Comparison of ENCODE assay signal across 35 cellular contexts in genomic region chr1:27999055-27999454, GRCh38.
"Had no signal": no experiment of that assay in that cellular context is flagged by ENCODE, and none has a peak within 500 bp of the region (broad histone marks: within the 10 kb centered on the region; RNA-seq: fewer than 3 reads in every experiment).

No MANE protein-coding gene starts in this region.

- H3K9me3 Mint-ChIP-seq: activated B cell treated with CpG ODN at 0.5 μM for 24 hours; activated CD4-positive, alpha-beta memory T cell treated with anti-CD3 and anti-CD28 coated beads for 36 hours; activated CD4-positive, alpha-beta T cell treated with anti-CD3 and anti-CD28 coated beads, Interleukin-2, amount 10 ng/mL, durations not matched to agents 24 days and 14 days; activated naive CD4-positive, alpha-beta T cell treated with anti-CD3 and anti-CD28 coated beads, Interleukin-2, amount 10 ng/mL, durations not matched to agents 7 days and 5 days; activated T-helper 1 cell treated with anti-CD3 and anti-CD28 coated beads, Interleukin-12 subunit alpha, Interleukin-12 subunit beta, Interleukin-2, Interleukin-4 antibody, amounts not matched to agents 30 ng/mL and 10 ng/mL and 1 ng/mL, durations not matched to agents 14 hours and 24 hours and 36 hours; activated T-helper 2 cell treated with anti-CD3 and anti-CD28 coated beads, Interferon-gamma antibody, Interleukin-2, Interleukin-4, amounts not matched to agents 10 μg/mL and 5 μg/mL and 100 μg/mL, durations not matched to agents 14 hours and 24 hours and 36 hours; endodermal cell; T-helper 2 cell treated with Interferon-gamma antibody and Interleukin-4, amounts not matched to agents 5 μg/mL and 100 μg/mL, for 36 hours had no signal

- ATAC-seq: activated CD4-positive, alpha-beta T cell treated with anti-CD3 and anti-CD28 coated beads for 36 hours; activated CD4-positive, CD25-positive, alpha-beta regulatory T cell treated with anti-CD3 and anti-CD28 coated beads, Interleukin-2, amount 50 U/mL, for 24 hours; activated CD8-positive, alpha-beta memory T cell treated with anti-CD3 and anti-CD28 coated beads, Interleukin-2, amount 10 ng/mL, durations not matched to agents 7 days and 5 days; activated CD8-positive, alpha-beta T cell treated with anti-CD3 and anti-CD28 coated beads, Interleukin-2, amount 10 ng/mL, durations not matched to agents 7 days and 5 days; body of pancreas; foreskin keratinocyte; gastrocnemius medialis; heart left ventricle; T-helper 17 cell had no signal

- H3K4me3 ChIP-seq: body of pancreas, colonic mucosa, dorsolateral prefrontal cortex, esophagus muscularis mucosa, gastrocnemius medialis, heart left ventricle had no signal

- H3K4me1 Mint-ChIP-seq: activated B cell treated with CpG ODN at 0.5 μM for 24 hours, endodermal cell had no signal

- H3K4me1 ChIP-seq: body of pancreas, colonic mucosa, esophagus muscularis mucosa, foreskin keratinocyte, gastrocnemius medialis had no signal

- H3K27ac Mint-ChIP-seq: activated B cell treated with CpG ODN at 0.5 μM for 24 hours; activated CD4-positive, alpha-beta memory T cell treated with anti-CD3 and anti-CD28 coated beads for 36 hours; activated CD4-positive, alpha-beta T cell treated with anti-CD3 and anti-CD28 coated beads for 36 hours; activated CD4-positive, alpha-beta T cell treated with anti-CD3 and anti-CD28 coated beads, Interleukin-2, amount 10 ng/mL, durations not matched to agents 24 days and 14 days; activated CD8-positive, alpha-beta memory T cell treated with anti-CD3 and anti-CD28 coated beads, Interleukin-2, amount 10 ng/mL, durations not matched to agents 7 days and 5 days; activated CD8-positive, alpha-beta T cell treated with anti-CD3 and anti-CD28 coated beads, Interleukin-2, amount 10 ng/mL, durations not matched to agents 7 days and 5 days; activated naive CD4-positive, alpha-beta T cell treated with anti-CD3 and anti-CD28 coated beads, Interleukin-2, amount 10 ng/mL, durations not matched to agents 7 days and 5 days; activated naive CD8-positive, alpha-beta T cell; activated T-helper 1 cell treated with anti-CD3 and anti-CD28 coated beads, Interleukin-12 subunit alpha, Interleukin-12 subunit beta, Interleukin-2, Interleukin-4 antibody, amounts not matched to agents 30 ng/mL and 10 ng/mL and 1 ng/mL, durations not matched to agents 14 hours and 24 hours and 36 hours; activated T-helper 2 cell treated with anti-CD3 and anti-CD28 coated beads, Interferon-gamma antibody, Interleukin-2, Interleukin-4, amounts not matched to agents 10 μg/mL and 5 μg/mL and 100 μg/mL, durations not matched to agents 14 hours and 24 hours and 36 hours; endodermal cell; T-helper 17 cell; T-helper 2 cell treated with Interferon-gamma antibody and Interleukin-4, amounts not matched to agents 5 μg/mL and 100 μg/mL, for 36 hours had no signal

- H3K4me3 Mint-ChIP-seq: activated B cell treated with CpG ODN at 0.5 μM for 24 hours; activated CD4-positive, alpha-beta memory T cell treated with anti-CD3 and anti-CD28 coated beads for 36 hours; activated CD4-positive, alpha-beta T cell treated with anti-CD3 and anti-CD28 coated beads for 36 hours; activated CD4-positive, alpha-beta T cell treated with anti-CD3 and anti-CD28 coated beads, Interleukin-2, amount 10 ng/mL, durations not matched to agents 24 days and 14 days; activated CD8-positive, alpha-beta memory T cell treated with anti-CD3 and anti-CD28 coated beads, Interleukin-2, amount 10 ng/mL, durations not matched to agents 7 days and 5 days; activated CD8-positive, alpha-beta T cell treated with anti-CD3 and anti-CD28 coated beads, Interleukin-2, amount 10 ng/mL, durations not matched to agents 7 days and 5 days; activated naive CD4-positive, alpha-beta T cell treated with anti-CD3 and anti-CD28 coated beads, Interleukin-2, amount 10 ng/mL, durations not matched to agents 7 days and 5 days; activated naive CD8-positive, alpha-beta T cell; activated T-helper 1 cell treated with anti-CD3 and anti-CD28 coated beads, Interleukin-12 subunit alpha, Interleukin-12 subunit beta, Interleukin-2, Interleukin-4 antibody, amounts not matched to agents 30 ng/mL and 10 ng/mL and 1 ng/mL, durations not matched to agents 14 hours and 24 hours and 36 hours; endodermal cell; T-helper 17 cell; T-helper 2 cell treated with Interferon-gamma antibody and Interleukin-4, amounts not matched to agents 5 μg/mL and 100 μg/mL, for 36 hours had no signal

- H3K36me3 ChIP-seq: colonic mucosa had no signal

- H3K27me3 Mint-ChIP-seq: activated B cell treated with CpG ODN at 0.5 μM for 24 hours; activated CD4-positive, alpha-beta memory T cell treated with anti-CD3 and anti-CD28 coated beads for 36 hours; activated CD4-positive, alpha-beta T cell treated with anti-CD3 and anti-CD28 coated beads for 36 hours; activated CD4-positive, alpha-beta T cell treated with anti-CD3 and anti-CD28 coated beads, Interleukin-2, amount 10 ng/mL, durations not matched to agents 24 days and 14 days; activated CD8-positive, alpha-beta memory T cell treated with anti-CD3 and anti-CD28 coated beads, Interleukin-2, amount 10 ng/mL, durations not matched to agents 7 days and 5 days; activated naive CD4-positive, alpha-beta T cell treated with anti-CD3 and anti-CD28 coated beads, Interleukin-2, amount 10 ng/mL, durations not matched to agents 7 days and 5 days; activated naive CD8-positive, alpha-beta T cell; T-helper 17 cell had no signal

- H3K27ac ChIP-seq: body of pancreas, colonic mucosa, dorsolateral prefrontal cortex, esophagus muscularis mucosa, foreskin keratinocyte, gastrocnemius medialis, heart left ventricle, WERI-Rb-1 had no signal

- H3K9me3 ChIP-seq: body of pancreas, colonic mucosa, esophagus muscularis mucosa, gastrocnemius medialis, heart left ventricle had no signal

- H3K27me3 ChIP-seq: body of pancreas, colonic mucosa, dorsolateral prefrontal cortex, esophagus muscularis mucosa, foreskin keratinocyte, gastrocnemius medialis, heart left ventricle had no signal

- DNase-seq: activated B cell treated with CpG ODN at 0.5 μM for 24 hours; activated CD4-positive, alpha-beta memory T cell treated with anti-CD3 and anti-CD28 coated beads for 36 hours; activated CD4-positive, alpha-beta T cell treated with anti-CD3 and anti-CD28 coated beads for 36 hours; activated CD4-positive, alpha-beta T cell treated with anti-CD3 and anti-CD28 coated beads, Interleukin-2, amount 10 ng/mL, durations not matched to agents 24 days and 14 days; activated CD8-positive, alpha-beta memory T cell treated with anti-CD3 and anti-CD28 coated beads, Interleukin-2, amount 10 ng/mL, durations not matched to agents 7 days and 5 days; activated CD8-positive, alpha-beta memory T cell treated with anti-CD3 and anti-CD28 coated beads, Interleukin-2, amount 50 U/mL, for 4 hours; activated CD8-positive, alpha-beta T cell treated with anti-CD3 and anti-CD28 coated beads, Interleukin-2, amount 10 ng/mL, durations not matched to agents 7 days and 5 days; activated effector memory CD4-positive, alpha-beta T cell treated with anti-CD3 and anti-CD28 coated beads, Interleukin-2, amount 50 U/mL, for 16 hours; activated naive CD4-positive, alpha-beta T cell treated with anti-CD3 and anti-CD28 coated beads, Interleukin-2, amount 10 ng/mL, durations not matched to agents 7 days and 5 days; activated T-cell treated with anti-CD3 and anti-CD28 coated beads, Interleukin-2, amount 50 U/mL, for 1 hour; activated T-cell treated with anti-CD3 and anti-CD28 coated beads, Interleukin-2, amount 50 U/mL, for 48 hours; amniotic stem cell; anterior cingulate cortex; body of pancreas; caudate nucleus; colonic mucosa; dorsolateral prefrontal cortex; effector memory CD4-positive, alpha-beta T cell; endodermal cell; erythroblast; foreskin keratinocyte; gastrocnemius medialis; glutamatergic neuron; heart left ventricle; SW 1271; T-helper 1 cell; T-helper 17 cell; T1000; WERI-Rb-1 had no signal
